In genomic region chr3:78337801-78338211, GRCh38 we compare ENCODE assay signal across 22 cellular contexts.
A peak's percentile ranks its signal among the peaks of the same experiment; 100 is the strongest.
DNase-seq lines count a peak whose midpoint lies in the region; ATAC-seq and TF ChIP-seq lines count a peak whose summit lies in the region.
"Had no signal": no experiment of that assay in that cellular context is flagged by ENCODE, and none has a peak within 500 bp of the region (broad histone marks: within the 10 kb centered on the region; RNA-seq: fewer than 3 reads in every experiment).

No MANE protein-coding gene starts in this region.

- in situ Hi-C loops in KBM-7 (cut with MboI; ENCODE audit: low pct_unique_long_range_greater_than_20kb, low sequenced_read_pairs), result no loop called here

- ATAC-seq in GM19467 (IDR thresholded peaks at IDR 0.05; ENCODE audit: unreplicated experiment) (no peak), HG02678 (IDR thresholded peaks at IDR 0.05; ENCODE audit: unreplicated experiment) (no peak)
- ATAC-seq: naive thymus-derived CD4-positive, alpha-beta T cell had no signal

- peaks cover 12% of the 10 kb centered on the region for H3K4me1 ChIP-seq in adipocyte (ENCODE audit: control insufficient read depth, insufficient read depth, low read length)
- H3K4me1 ChIP-seq: BLaER1, parathyroid adenoma had no signal

- no peaks in the 10 kb centered on the region for H3K9me3 ChIP-seq in adipocyte (ENCODE audit: control insufficient read depth, low read length)
- H3K9me3 ChIP-seq: BLaER1, tibial artery had no signal

- H3K36me3 ChIP-seq in adipocyte (ENCODE audit: control insufficient read depth, insufficient read depth, low read length, severe bottlenecking) (no peaks in the 10 kb centered on the region), kidney epithelial cell (ENCODE audit: control insufficient read depth, insufficient read depth, low read length) (no peaks in the 10 kb centered on the region)
- H3K36me3 ChIP-seq: BLaER1, tibial artery had no signal

- H3K27me3 ChIP-seq in adipocyte (replicated peaks; ENCODE audit: control insufficient read depth, insufficient read depth, low read length) (no peaks in the 10 kb centered on the region), kidney epithelial cell (ENCODE audit: control insufficient read depth, insufficient read depth, low read length) (no peaks in the 10 kb centered on the region)
- H3K27me3 ChIP-seq: BLaER1, tibial artery had no signal

- DNase-seq in GM04503 (ENCODE audit: low read depth) (peak; percentile 14), adipocyte (ENCODE audit: low read depth) (peak; percentile 68), kidney epithelial cell (ENCODE audit: low read depth) (peak; percentile 4), KBM-7 (no peak), COLO829 (ENCODE audit: low spot score) (no peak)
- DNase-seq: activated CD4-positive, alpha-beta T cell treated with anti-CD3 and anti-CD28 coated beads, Interleukin-2, amount 50 U/mL, for 1 hour; activated CD8-positive, alpha-beta memory T cell treated with anti-CD3 and anti-CD28 coated beads, Interleukin-2, amount 50 U/mL, for 4 hours; activated effector memory CD4-positive, alpha-beta T cell treated with anti-CD3 and anti-CD28 coated beads, Interleukin-2, amount 50 U/mL, for 16 hours; kidney; MV-4-11; naive thymus-derived CD4-positive, alpha-beta T cell; NCI-H1694 treated with DMSO at 0.1 percent for 48 hours; NCI-H774; SHP77 treated with DMSO at 0.1 percent for 48 hours; stimulated activated CD4-positive, alpha-beta T cell treated with anti-CD3 and anti-CD28 coated beads, Interleukin-1b, Interleukin-23, amount 100 ng/mL, for 48 hours; stimulated activated naive CD4-positive, alpha-beta T cell; tibial artery had no signal

- no peak for TF ChIP-seq CTCF in kidney epithelial cell (IDR thresholded peaks at IDR 0.05; ENCODE audit: insufficient read depth, low read length, poor library complexity, severe bottlenecking)

- no peak overlapping the region for H3K9ac ChIP-seq in adipocyte (ENCODE audit: low read length)
- H3K9ac ChIP-seq: BLaER1, KMS-11, parathyroid adenoma had no signal

- H3K4me3 ChIP-seq in adipocyte (ENCODE audit: low read length) (no peak overlapping the region), kidney epithelial cell (ENCODE audit: low read depth, low read length) (no peak overlapping the region)
- H3K4me3 ChIP-seq: BLaER1, tibial artery had no signal

Comparison
In these comparisons a context has a peak if more than half of its experiments do, and no peak if none do; other contexts are left out.
1. DNase-seq: peak in GM04503 (single experiment), adipocyte (single experiment) and kidney epithelial cell (single experiment); none in KBM-7 (single experiment) and COLO829 (single experiment).